ENCODE assay signal across 21 cellular contexts in the genomic region with DNA sequence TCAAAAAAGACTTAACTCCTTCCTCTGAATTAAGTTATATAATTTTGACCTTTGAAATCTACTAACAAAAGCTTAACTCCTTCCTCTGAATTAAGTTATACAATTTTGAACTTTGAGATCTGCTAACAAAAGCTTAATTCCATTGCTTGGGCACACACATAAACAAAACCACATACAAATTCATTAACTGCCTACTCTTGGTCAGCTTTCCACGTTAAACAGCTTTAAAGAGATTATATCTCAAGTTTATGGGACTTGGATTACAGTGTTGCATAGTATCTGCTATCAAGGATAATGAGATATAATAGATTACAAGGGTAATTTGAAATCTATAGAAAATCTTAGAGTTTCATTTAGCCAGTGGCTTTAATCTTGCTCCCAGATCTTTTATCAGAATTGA.
"Had no signal": no experiment of that assay in that cellular context is flagged by ENCODE, and none has a peak within 500 bp of the region (broad histone marks: within the 10 kb centered on the region; RNA-seq: fewer than 3 reads in every experiment).

No MANE protein-coding gene starts in this region.

- H3K4me1 ChIP-seq: suprapubic skin had no signal

- H3K27me3 Mint-ChIP-seq: dendritic cell treated with granulocyte-macrophage colony-stimulating factor and Interleukin-4, amounts not matched to agents 40 ng/mL and 50 ng/mL, for 4 days; progenitor cell of endocrine pancreas; stimulated activated naive CD8-positive, alpha-beta T cell treated with anti-CD3 and anti-CD28 coated beads, Interleukin-15, amount 100 ng/mL, for 72 hours had no signal

- H3K4me3 Mint-ChIP-seq: dendritic cell treated with granulocyte-macrophage colony-stimulating factor and Interleukin-4, amounts not matched to agents 40 ng/mL and 50 ng/mL, for 4 days; immature natural killer cell; stimulated activated naive CD8-positive, alpha-beta T cell treated with anti-CD3 and anti-CD28 coated beads, Interleukin-15, amount 100 ng/mL, for 72 hours had no signal

- H3K4me3 ChIP-seq: right atrium auricular region, suprapubic skin had no signal

- H3K9me3 Mint-ChIP-seq: activated naive CD4-positive, alpha-beta T cell treated with anti-CD3 and anti-CD28 coated beads, Interleukin-2, amount 50 U/mL, for 72 hours; dendritic cell treated with granulocyte-macrophage colony-stimulating factor and Interleukin-4, amounts not matched to agents 40 ng/mL and 50 ng/mL, for 4 days; immature natural killer cell; stimulated activated naive CD8-positive, alpha-beta T cell treated with anti-CD3 and anti-CD28 coated beads, Interleukin-15, amount 100 ng/mL, for 72 hours had no signal

- H3K9me3 ChIP-seq: right atrium auricular region, suprapubic skin had no signal

- H3K27me3 ChIP-seq: right atrium auricular region, suprapubic skin had no signal

- H3K27ac Mint-ChIP-seq: dendritic cell treated with granulocyte-macrophage colony-stimulating factor and Interleukin-4, amounts not matched to agents 40 ng/mL and 50 ng/mL, for 4 days; progenitor cell of endocrine pancreas; stimulated activated naive CD8-positive, alpha-beta T cell treated with anti-CD3 and anti-CD28 coated beads, Interleukin-15, amount 100 ng/mL, for 72 hours had no signal

- H3K36me3 ChIP-seq: right atrium auricular region, suprapubic skin, WERI-Rb-1 had no signal

- DNase-seq: activated CD4-positive, alpha-beta T cell treated with anti-CD3 and anti-CD28 coated beads for 1 hour; activated CD8-positive, alpha-beta memory T cell treated with anti-CD3 and anti-CD28 coated beads for 24 hours; activated CD8-positive, alpha-beta memory T cell treated with anti-CD3 and anti-CD28 coated beads, Interleukin-2, amount 50 U/mL, for 48 hours; activated gamma-delta T cell treated with Interleukin-2 at 50 U/mL for 16 hours; activated T-cell treated with anti-CD3 and anti-CD28 coated beads, Interleukin-2, amount 50 U/mL, for 48 hours; amniotic stem cell; effector CD8-positive, alpha-beta T cell; immature natural killer cell; kidney glomerular epithelial cell; left ventricle myocardium superior; stimulated activated CD4-positive, alpha-beta T cell treated with anti-CD3 and anti-CD28 coated beads, Interleukin-15, amount 100 ng/mL, for 24 hours; stimulated activated CD4-positive, alpha-beta T cell treated with anti-CD3 and anti-CD28 coated beads, Interleukin-2, amount 100 ng/mL, for 48 hours; stimulated activated naive CD8-positive, alpha-beta T cell treated with anti-CD3 and anti-CD28 coated beads, Interleukin-15, amount 100 ng/mL, for 72 hours; trophoblast cell; WERI-Rb-1 had no signal

- H3K27ac ChIP-seq: right atrium auricular region, suprapubic skin, WERI-Rb-1 had no signal

- ATAC-seq: activated naive CD4-positive, alpha-beta T cell treated with anti-CD3 and anti-CD28 coated beads, Interleukin-2, amount 50 U/mL, for 72 hours; esophagus mucosa; left ventricle myocardium superior; stimulated activated naive CD8-positive, alpha-beta T cell treated with anti-CD3 and anti-CD28 coated beads, Interleukin-15, amount 100 ng/mL, for 72 hours had no signal
